Comparison of ENCODE assay signal across 16 cellular contexts in genomic region chr6:63268574-63268973, GRCh38. TPM values are rescaled to one million over a fixed set of nuclear protein-coding genes. Genes with fewer than 3 reads are reported as not detected.
DNase-seq lines count a peak whose midpoint lies in the region; ATAC-seq lines count a peak whose summit lies in the region.
"Had no signal": no experiment of that assay in that cellular context is flagged by ENCODE, and none has a peak within 500 bp of the region (broad histone marks: within the 10 kb centered on the region; RNA-seq: fewer than 3 reads in every experiment).

No MANE protein-coding gene starts in this region.

- no peak for DNase-seq in activated CD4-positive, alpha-beta T cell treated with anti-CD3 and anti-CD28 coated beads for 4 hours
- DNase-seq in sciatic nerve (ENCODE audit: low spot score) (no peak), NCI-H526 treated with DMSO at 0.1 percent for 48 hours (lab: John Stamatoyannopoulos, UW) (no peak), retina (no peak)
- DNase-seq: activated CD4-positive, alpha-beta T cell treated with anti-CD3 and anti-CD28 coated beads for 48 hours; NCI-H2081; right cardiac atrium; stimulated activated CD4-positive, alpha-beta T cell treated with anti-CD3 and anti-CD28 coated beads, Interleukin-2, amount 100 ng/mL, for 48 hours; T-helper 17 cell; upper lobe of left lung had no signal

- ATAC-seq in GM18867 (IDR thresholded peaks at IDR 0.05; ENCODE audit: unreplicated experiment) (peak; percentile 88), GM21423 (IDR thresholded peaks at IDR 0.05; ENCODE audit: unreplicated experiment) (peak; percentile 69), HG02884 (IDR thresholded peaks at IDR 0.05; ENCODE audit: unreplicated experiment) (peak; percentile 53), HG03469 (IDR thresholded peaks at IDR 0.05; ENCODE audit: unreplicated experiment) (peak; percentile 46), sciatic nerve (no peak)
- ATAC-seq: right cardiac atrium, T-helper 17 cell had no signal

- intact Hi-C loops in sciatic nerve (cut with DNase I), result no loop called here

RNA-seq across cellular contexts. Expression of gene LGSN, which starts 51.2 kb away (rescaled TPM):
- not detected for total RNA-seq in sciatic nerve
- total RNA-seq: endothelial cell of umbilical vein, lung microvascular endothelial cell, right cardiac atrium, T-helper 17 cell had no signal

RNA-seq across cellular contexts. Expression of gene FKBP1C, which starts 57.3 kb away (rescaled TPM):
- 0.89 TPM for total RNA-seq in sciatic nerve
- total RNA-seq: T-helper 17 cell had no signal
